In the genomic region with DNA sequence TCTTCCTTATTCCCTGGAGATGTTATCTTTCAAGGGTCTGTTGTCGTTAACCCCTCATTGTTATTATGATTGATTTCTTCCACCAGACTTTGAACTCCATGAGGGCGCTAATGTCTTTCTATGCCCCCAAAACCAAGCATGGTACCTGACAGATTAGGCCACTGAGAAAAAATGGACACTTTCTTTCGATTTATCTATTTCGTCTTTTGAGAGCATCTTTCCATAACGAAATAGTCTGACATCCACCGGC, we compare ENCODE assay signal across 8 cellular contexts. TPM values are rescaled to one million over a fixed set of nuclear protein-coding genes. Genes with fewer than 3 reads are reported as not detected.
DNase-seq lines count a peak whose midpoint lies in the region; ATAC-seq and TF ChIP-seq lines count a peak whose summit lies in the region.

No MANE protein-coding gene starts in this region.

- no peaks in the 10 kb centered on the region for H3K27me3 ChIP-seq in colonic mucosa

- H3K4me1 Mint-ChIP-seq in CD14-positive monocyte (peaks cover 18% of the 10 kb centered on the region), nephron progenitor cell (peaks cover 23% of the 10 kb centered on the region)

- no peaks in the 10 kb centered on the region for H3K9me3 ChIP-seq in colonic mucosa

- H3K9me3 Mint-ChIP-seq in CD14-positive monocyte (no peaks in the 10 kb centered on the region), nephron progenitor cell (no peaks in the 10 kb centered on the region)

- H3K4me3 Mint-ChIP-seq in CD14-positive monocyte = peak overlapping the region; percentile 90 to 97
- H3K4me3 Mint-ChIP-seq in nephron progenitor cell = peak overlapping the region; percentile 89

- no peaks in the 10 kb centered on the region for H3K4me1 ChIP-seq in colonic mucosa

- H3K36me3 ChIP-seq in colonic mucosa = peaks cover 3% of the 10 kb centered on the region

- ATAC-seq in esophagus mucosa = no peak

- H3K27ac Mint-ChIP-seq in CD14-positive monocyte = peak overlapping the region; percentile 97 to 99 (median 99)
- peak overlapping the region; percentile 99 for H3K27ac Mint-ChIP-seq in nephron progenitor cell

- peaks cover 0 to 1% (median 0%) of the 10 kb centered on the region in 3 donors for H3K27me3 Mint-ChIP-seq in CD14-positive monocyte (ENCODE audit: low read depth in 3 of 3)
- H3K27me3 Mint-ChIP-seq in nephron progenitor cell (ENCODE audit: low read depth, poor library complexity) = no peaks in the 10 kb centered on the region

- peak overlapping the region; percentile 96 for H3K4me3 ChIP-seq in LNCaP clone FGC (ENCODE audit: low read depth, low read length)
- peak overlapping the region; percentile 76 for H3K4me3 ChIP-seq in colonic mucosa

- H3K36me3 Mint-ChIP-seq in CD14-positive monocyte (peaks cover 19 to 26% of the 10 kb centered on the region in 2 donors), nephron progenitor cell (ENCODE audit: low read depth) (peaks cover 18% of the 10 kb centered on the region)

- peak overlapping the region; percentile 57 to 77 for H3K9ac ChIP-seq in colonic mucosa (ENCODE audit: low read depth in 2 of 2, low read length in 2 of 2)

- DNase-seq in CD14-positive monocyte (ENCODE audit: low spot score) (no peak), LNCaP clone FGC (ENCODE audit: low read depth) (no peak), colonic mucosa (no peak), nephron progenitor cell (no peak), NCI-H524 (lab: John Stamatoyannopoulos, UW) (no peak), A172 (ENCODE audit: low spot score) (no peak), NCI-H345 (lab: John Stamatoyannopoulos, UW) (no peak)

- intact Hi-C loops in CD14-positive monocyte (cut with micrococcal nuclease) (loop anchor here (5.0 kb wide), 2 partner anchors 116 to 371 kb away; partner anchors contain the start of gene CYP2R1 (in 1 of the 2)), colonic mucosa (cut with DNase I) (loop anchor here (5.0 kb wide), 1 partner anchor 366 kb away; no protein-coding TSS in a partner anchor)

- peak overlapping the region; percentile 85 for H3K27ac ChIP-seq in colonic mucosa

- TF ChIP-seq CTCF in CD14-positive monocyte (IDR thresholded peaks at IDR 0.05) (no peak), LNCaP clone FGC (IDR thresholded peaks at IDR 0.05; ENCODE audit: control insufficient read depth, extremely low read depth, insufficient read depth) (no peak), colonic mucosa (IDR thresholded peaks at IDR 0.05) (no peak), nephron progenitor cell (IDR thresholded peaks at IDR 0.05) (no peak)

RNA-seq across cellular contexts. Expression of gene PSMA1, which starts 0.6 kb away (rescaled TPM):
- 100 to 1,000 TPM; 201 to 228 TPM for polyA plus RNA-seq in CD14-positive monocyte
- total RNA-seq in colonic mucosa (100 to 1,000 TPM; 120 to 147 TPM), esophagus mucosa (106 TPM)
- total RNA-seq in A172 (2014; rRNA removed; shearing (Covaris generic)) = 438 and 448 TPM in 2 replicates

RNA-seq across cellular contexts. Expression of gene COPB1, which starts 21.2 kb away (rescaled TPM):
- 100 to 1,000 TPM in 1 of 2 donors, 10 to 100 TPM in 1; 87.1 to 108 TPM for polyA plus RNA-seq in CD14-positive monocyte
- total RNA-seq in colonic mucosa (100 to 1,000 TPM in 1 of 2 donors, 10 to 100 TPM in 1; 95.2 to 112 TPM), esophagus mucosa (59.8 TPM)
- total RNA-seq in A172 (2014; rRNA removed; shearing (Covaris generic)) = 318 and 333 TPM in 2 replicates
